In genomic region chr17:50932584-50932901, GRCh38 we compare ENCODE assay signal across 12 cellular contexts.
DNase-seq lines count a peak whose midpoint lies in the region; ATAC-seq and TF ChIP-seq lines count a peak whose summit lies in the region.
"Had no signal": no experiment of that assay in that cellular context is flagged by ENCODE, and none has a peak within 500 bp of the region (broad histone marks: within the 10 kb centered on the region; RNA-seq: fewer than 3 reads in every experiment).

No MANE protein-coding gene starts in this region.

- intact Hi-C loops in transverse colon (cut with DNase I; ENCODE audit: low total_unique reads) = no loop called here

- no peak overlapping the region for H3K9ac ChIP-seq in neuronal stem cell (ENCODE audit: low read depth, low read length, poor library complexity)

- in situ Hi-C loops in transverse colon (cut with MboI; ENCODE audit: low pct_ligation_motif_present in 1 of 4, low pct_unique_long_range_greater_than_20kb in 1 of 4, low sequenced_read_pairs in 3 of 4) = no loop called here

- H3K27me3 ChIP-seq in neuronal stem cell (ENCODE audit: control insufficient read depth in 3 of 3, insufficient read depth in 3 of 3, low read depth in 1 of 3, low read length in 3 of 3) = no peaks in the 10 kb centered on the region
- H3K27me3 ChIP-seq in transverse colon = no peaks in the 10 kb centered on the region

- TF ChIP-seq EP300 in transverse colon (IDR thresholded peaks at IDR 0.05; ENCODE audit: low read depth) = no peak

- H3K36me3 ChIP-seq in neuronal stem cell (replicated peaks in 1 of 2; ENCODE audit: control insufficient read depth in 2 of 2, insufficient read depth in 2 of 2, low read length in 2 of 2) = no peaks in the 10 kb centered on the region
- no peaks in the 10 kb centered on the region for H3K36me3 ChIP-seq in transverse colon

- no peak for TF ChIP-seq CTCF in coronary artery (IDR thresholded peaks at IDR 0.05)
- TF ChIP-seq CTCF in transverse colon (IDR thresholded peaks at IDR 0.05) = no peak

- ATAC-seq in activated T-cell treated with anti-CD3 and anti-CD28 coated beads, Interleukin-2, amount 50 U/mL, for 4 hours = no peak

- peak overlapping the region; percentile 92 for H3K18ac ChIP-seq in neuronal stem cell (ENCODE audit: low read length)

- H3K4me1 ChIP-seq in neuronal stem cell (ENCODE audit: control insufficient read depth in 2 of 2, insufficient read depth in 1 of 2, low read depth in 1 of 2, low read length in 2 of 2) (peaks cover 11 to 12% of the 10 kb centered on the region in 2 donors), transverse colon (peaks cover 6 to 36% (median 20%) of the 10 kb centered on the region in 4 donors)

- H4K91ac ChIP-seq in neuronal stem cell (ENCODE audit: low read depth, low read length, poor library complexity) = no peak overlapping the region

- H3K27ac ChIP-seq in coronary artery = peak overlapping the region; percentile 90 to 94
- no peak overlapping the region for H3K27ac ChIP-seq in neuronal stem cell (replicated peaks; ENCODE audit: low read length)
- H3K27ac ChIP-seq in transverse colon = peak overlapping the region; percentile 84 to 93 (median 88)

- no peak overlapping the region for H4K8ac ChIP-seq in neuronal stem cell (ENCODE audit: low read depth, low read length)

- H3K79me1 ChIP-seq in neuronal stem cell (ENCODE audit: low read depth, low read length) = no peaks in the 10 kb centered on the region

- no CpG with 5 or more reads among the region's 8 CpGs for WGBS in neuronal stem cell (ENCODE audit: extremely low coverage in 2 of 2, insufficient read length in 2 of 2, insufficient replicate concordance in 1 of 2), 2 donors
- WGBS in transverse colon (ENCODE audit: low coverage in 1 of 2), 2 donors = 95% methylated on average over 4 of the region's 8 CpGs; no CpG with 5 or more reads in 1 of the 2 donors

- peak overlapping the region; percentile 40 for H2BK5ac ChIP-seq in neuronal stem cell (ENCODE audit: low read length)

- H3K27me3 Mint-ChIP-seq in activated T-cell treated with anti-CD3 and anti-CD28 coated beads, Interleukin-2, amount 50 U/mL, for 4 hours (ENCODE audit: low read depth) = no peaks in the 10 kb centered on the region
- H3K27me3 Mint-ChIP-seq: stimulated activated naive CD8-positive, alpha-beta T cell treated with anti-CD3 and anti-CD28 coated beads, Interleukin-15, Interleukin-2, amounts not matched to agents 100 ng/mL and 50 ng/mL, for 24 hours had no signal

- no peaks in the 10 kb centered on the region for H3K9me3 ChIP-seq in neuronal stem cell (replicated peaks in 1 of 2; ENCODE audit: control insufficient read depth in 2 of 2, insufficient read depth in 1 of 2, low read depth in 1 of 2, low read length in 2 of 2)
- no peaks in the 10 kb centered on the region for H3K9me3 ChIP-seq in transverse colon

- no peak overlapping the region for H3K4ac ChIP-seq in neuronal stem cell (ENCODE audit: low read length)

- no peaks in the 10 kb centered on the region for H3K9me3 Mint-ChIP-seq in activated T-cell treated with anti-CD3 and anti-CD28 coated beads, Interleukin-2, amount 50 U/mL, for 4 hours
- H3K9me3 Mint-ChIP-seq: stimulated activated naive CD8-positive, alpha-beta T cell treated with anti-CD3 and anti-CD28 coated beads, Interleukin-15, Interleukin-2, amounts not matched to agents 100 ng/mL and 50 ng/mL, for 24 hours had no signal

- H3K14ac ChIP-seq in neuronal stem cell (ENCODE audit: low read length) = peak overlapping the region; percentile 39

- DNase-seq in activated T-cell treated with anti-CD3 and anti-CD28 coated beads, Interleukin-2, amount 50 U/mL, for 4 hours = no peak
- no peak for DNase-seq in activated T-cell treated with anti-CD3 and anti-CD28 coated beads, Interleukin-2, amount 50 U/mL, for 48 hours
- DNase-seq in coronary artery (ENCODE audit: low spot score) (no peak), neuronal stem cell (ENCODE audit: low spot score) (no peak), transverse colon (no peak), NCI-H2227 treated with DMSO at 0.1 percent for 48 hours (lab: John Stamatoyannopoulos, UW) (no peak), D341Med (ENCODE audit: low spot score) (no peak), UCSD-AML1 (lab: John Stamatoyannopoulos, UW; ENCODE audit: unreplicated experiment) (no peak)
- DNase-seq: KG1, NCI-H146, NCI-H82 had no signal

- no peak overlapping the region for H3K23ac ChIP-seq in neuronal stem cell (ENCODE audit: low read depth, low read length, poor library complexity)

- H2BK120ac ChIP-seq in neuronal stem cell (ENCODE audit: low read depth, low read length) = no peak overlapping the region

- TF ChIP-seq POLR2A in transverse colon (IDR thresholded peaks at IDR 0.05) = no peak

- H2BK15ac ChIP-seq in neuronal stem cell (ENCODE audit: low read length) = peak overlapping the region; percentile 88

- H3K4me3 Mint-ChIP-seq in activated T-cell treated with anti-CD3 and anti-CD28 coated beads, Interleukin-2, amount 50 U/mL, for 4 hours = peak overlapping the region; percentile 35

- peak overlapping the region; percentile 88 for H2AK5ac ChIP-seq in neuronal stem cell (ENCODE audit: low read depth, low read length)

- H3K4me2 ChIP-seq in neuronal stem cell (ENCODE audit: insufficient read depth, low read length, poor library complexity, severe bottlenecking) = no peak overlapping the region

- no peak overlapping the region for H2AFZ ChIP-seq in neuronal stem cell (ENCODE audit: low read length)

- H2BK12ac ChIP-seq in neuronal stem cell (ENCODE audit: low read length) = no peak overlapping the region

- H3K4me3 ChIP-seq in coronary artery = no peak overlapping the region
- no peak overlapping the region for H3K4me3 ChIP-seq in neuronal stem cell (ENCODE audit: low read length in 2 of 2)
- H3K4me3 ChIP-seq in transverse colon = no peak overlapping the region

- no peaks in the 10 kb centered on the region for H3K36me3 Mint-ChIP-seq in activated T-cell treated with anti-CD3 and anti-CD28 coated beads, Interleukin-2, amount 50 U/mL, for 4 hours (ENCODE audit: insufficient read depth)

- peaks cover 16% of the 10 kb centered on the region for H3K4me1 Mint-ChIP-seq in activated T-cell treated with anti-CD3 and anti-CD28 coated beads, Interleukin-2, amount 50 U/mL, for 4 hours (ENCODE audit: low read depth)
